ENCODE assay signal across 31 cellular contexts in genomic region chr9:136476369-136477150, GRCh38.
"Had no signal": no experiment of that assay in that cellular context is flagged by ENCODE, and none has a peak within 500 bp of the region (broad histone marks: within the 10 kb centered on the region; RNA-seq: fewer than 3 reads in every experiment).

No MANE protein-coding gene starts in this region.

- DNase-seq: activated CD4-positive, alpha-beta memory T cell treated with anti-CD3 and anti-CD28 coated beads, Interleukin-2, amount 10 ng/mL, durations not matched to agents 7 days and 5 days; activated CD4-positive, alpha-beta T cell treated with anti-CD3 and anti-CD28 coated beads for 36 hours; activated CD4-positive, alpha-beta T cell treated with anti-CD3 and anti-CD28 coated beads, Interleukin-2, amount 10 ng/mL, durations not matched to agents 24 days and 14 days; activated CD4-positive, alpha-beta T cell treated with anti-CD3 and anti-CD28 coated beads, Interleukin-2, amount 50 U/mL, for 4 hours; activated CD4-positive, CD25-positive, alpha-beta regulatory T cell; activated CD4-positive, CD25-positive, alpha-beta regulatory T cell treated with anti-CD3 and anti-CD28 coated beads, Interleukin-2, amount 50 U/mL, for 72 hours; activated CD8-positive, alpha-beta memory T cell treated with anti-CD3 and anti-CD28 coated beads, Interleukin-2, amount 50 U/mL, for 48 hours; activated gamma-delta T cell; activated naive CD4-positive, alpha-beta T cell treated with Interleukin-2 at 50 U/mL for 16 hours; activated naive CD8-positive, alpha-beta T cell treated with anti-CD3 and anti-CD28 coated beads for 36 hours; activated naive CD8-positive, alpha-beta T cell treated with anti-CD3 and anti-CD28 coated beads, Interleukin-2, amount 50 U/mL, for 24 hours; activated T-cell treated with anti-CD3 and anti-CD28 coated beads for 4 hours; activated T-cell treated with anti-CD3 and anti-CD28 coated beads, Interleukin-2, amount 50 U/mL, for 24 hours; activated T-cell treated with anti-CD3 and anti-CD28 coated beads, Interleukin-2, amount 50 U/mL, for 72 hours; adrenal gland; amygdala; aorta; body of pancreas; central memory CD4-positive, alpha-beta T cell; cerebellar nuclear complex; colonic mucosa; effector CD8-positive, alpha-beta T cell; esophagus squamous epithelium; foreskin melanocyte; heart right ventricle; T-helper 2 cell had no signal

- H3K27ac ChIP-seq: adrenal gland, body of pancreas, cardiac muscle cell, colonic mucosa, epithelial cell of prostate, esophagus squamous epithelium, gastroesophageal sphincter, heart right ventricle had no signal

- H3K4me3 ChIP-seq: adrenal gland, body of pancreas, cardiac muscle cell, colonic mucosa, esophagus squamous epithelium, gastroesophageal sphincter, heart right ventricle had no signal

- ATAC-seq: activated CD4-positive, alpha-beta T cell treated with anti-CD3 and anti-CD28 coated beads for 36 hours; activated naive CD8-positive, alpha-beta T cell treated with anti-CD3 and anti-CD28 coated beads, Interleukin-2, amount 50 U/mL, for 24 hours; activated T-cell treated with anti-CD3 and anti-CD28 coated beads, Interleukin-2, amount 50 U/mL, for 72 hours; body of pancreas; gastroesophageal sphincter; heart right ventricle had no signal

- FAIRE-seq: endometrium, endothelial cell of umbilical vein had no signal

- H3K27me3 ChIP-seq: adrenal gland, body of pancreas, cardiac muscle cell, colonic mucosa, esophagus squamous epithelium, gastroesophageal sphincter, heart right ventricle had no signal
